In genomic region chr4:915041-915474, GRCh38 we compare ENCODE assay signal across 12 cellular contexts. TPM values are rescaled to one million over a fixed set of nuclear protein-coding genes. Genes with fewer than 3 reads are reported as not detected.
A peak's percentile ranks its signal among the peaks of the same experiment; 100 is the strongest.
DNase-seq lines count a peak whose midpoint lies in the region; ATAC-seq and TF ChIP-seq lines count a peak whose summit lies in the region.
"Had no signal": no experiment of that assay in that cellular context is flagged by ENCODE, and none has a peak within 500 bp of the region (broad histone marks: within the 10 kb centered on the region; RNA-seq: fewer than 3 reads in every experiment).

No MANE protein-coding gene starts in this region.

- ATAC-seq in activated naive CD8-positive, alpha-beta T cell treated with anti-CD3 and anti-CD28 coated beads, Interleukin-2, amount 50 U/mL, for 24 hours: peak; percentile 70
- peak in 1 of 2 donors; percentile 40 for ATAC-seq in natural killer cell treated with Interleukin-12 subunit alpha and Interleukin-12 subunit beta and Interleukin-15 and Interleukin-18, amount 100 ng/mL, for 72 hours
- no peak for ATAC-seq in foreskin keratinocyte

- H3K4me3 Mint-ChIP-seq in CD4-positive, alpha-beta memory T cell: peak overlapping the region in 6 of 8 donors; percentile 18 to 71 (median 52)
- peak overlapping the region; percentile 51 for H3K4me3 Mint-ChIP-seq in activated naive CD8-positive, alpha-beta T cell treated with anti-CD3 and anti-CD28 coated beads, Interleukin-2, amount 50 U/mL, for 24 hours
- H3K4me3 Mint-ChIP-seq in natural killer cell treated with Interleukin-12 subunit alpha and Interleukin-12 subunit beta and Interleukin-15 and Interleukin-18, amount 100 ng/mL, for 72 hours: peak overlapping the region; percentile 57

- H4K20me1 ChIP-seq in Loucy (ENCODE audit: insufficient read depth, low read length, poor library complexity, severe bottlenecking): peaks cover 45% of the 10 kb centered on the region

- intact Hi-C loops in CD4-positive, alpha-beta memory T cell (cut with micrococcal nuclease): no loop called here

- CTCF ChIA-PET in CD4-positive, alpha-beta memory T cell (lab: Charles Lee; ENCODE audit: partially characterized antibody): no interaction called here

- H3K36me3 ChIP-seq in CD4-positive, alpha-beta memory T cell (ENCODE audit: insufficient read depth, low read length): peaks cover 31% of the 10 kb centered on the region
- H3K36me3 ChIP-seq in Loucy (ENCODE audit: insufficient read depth, low read length): peaks cover 30% of the 10 kb centered on the region; the same call in 1 of the 2 replicates

- peak overlapping the region; percentile 43 to 93 (median 69) for H3K27ac Mint-ChIP-seq in CD4-positive, alpha-beta memory T cell
- H3K27ac Mint-ChIP-seq in activated naive CD8-positive, alpha-beta T cell treated with anti-CD3 and anti-CD28 coated beads, Interleukin-2, amount 50 U/mL, for 24 hours: peak overlapping the region; percentile 68
- H3K27ac Mint-ChIP-seq in natural killer cell treated with Interleukin-12 subunit alpha and Interleukin-12 subunit beta and Interleukin-15 and Interleukin-18, amount 100 ng/mL, for 72 hours: peak overlapping the region; percentile 13 to 60

- TF ChIP-seq CTCF in Loucy (conservative IDR thresholded peaks at IDR 0.05; ENCODE audit: low read length) (no peak), foreskin keratinocyte (conservative IDR thresholded peaks at IDR 0.05) (no peak), foreskin fibroblast (IDR thresholded peaks at IDR 0.05; ENCODE audit: low read depth, low read length) (no peak)

- H3K36me3 Mint-ChIP-seq in CD4-positive, alpha-beta memory T cell: peaks cover 15 to 26% of the 10 kb centered on the region in 2 donors
- H3K36me3 Mint-ChIP-seq in activated naive CD8-positive, alpha-beta T cell treated with anti-CD3 and anti-CD28 coated beads, Interleukin-2, amount 50 U/mL, for 24 hours (ENCODE audit: low read depth): peaks cover 23% of the 10 kb centered on the region
- H3K36me3 Mint-ChIP-seq in natural killer cell treated with Interleukin-12 subunit alpha and Interleukin-12 subunit beta and Interleukin-15 and Interleukin-18, amount 100 ng/mL, for 72 hours: peaks cover 5% of the 10 kb centered on the region

- H3K27me3 Mint-ChIP-seq in CD4-positive, alpha-beta memory T cell: no peaks in the 10 kb centered on the region
- no peaks in the 10 kb centered on the region for H3K27me3 Mint-ChIP-seq in activated naive CD8-positive, alpha-beta T cell treated with anti-CD3 and anti-CD28 coated beads, Interleukin-2, amount 50 U/mL, for 24 hours
- no peaks in the 10 kb centered on the region for H3K27me3 Mint-ChIP-seq in natural killer cell treated with Interleukin-12 subunit alpha and Interleukin-12 subunit beta and Interleukin-15 and Interleukin-18, amount 100 ng/mL, for 72 hours

- H3K4me1 Mint-ChIP-seq in CD4-positive, alpha-beta memory T cell: peaks cover 30 to 51% (median 42%) of the 10 kb centered on the region in 4 donors
- H3K4me1 Mint-ChIP-seq in activated naive CD8-positive, alpha-beta T cell treated with anti-CD3 and anti-CD28 coated beads, Interleukin-2, amount 50 U/mL, for 24 hours: peaks cover 39% of the 10 kb centered on the region
- peaks cover 51% of the 10 kb centered on the region in 2 donors for H3K4me1 Mint-ChIP-seq in natural killer cell treated with Interleukin-12 subunit alpha and Interleukin-12 subunit beta and Interleukin-15 and Interleukin-18, amount 100 ng/mL, for 72 hours (ENCODE audit: low read depth in 2 of 2)

- no peaks in the 10 kb centered on the region for H3K27me3 ChIP-seq in CD4-positive, alpha-beta memory T cell (ENCODE audit: insufficient read depth, low read length)
- H3K27me3 ChIP-seq in Loucy (ENCODE audit: insufficient read depth, low read length, poor library complexity, severe bottlenecking): no peaks in the 10 kb centered on the region
- H3K27me3 ChIP-seq in foreskin keratinocyte: no peaks in the 10 kb centered on the region
- H3K27me3 ChIP-seq: adrenal gland had no signal

- no peaks in the 10 kb centered on the region for H3K9me2 ChIP-seq in Loucy (replicated peaks; ENCODE audit: low read depth, low read length)

- POLR2A ChIA-PET in CD4-positive, alpha-beta memory T cell (lab: Charles Lee; ENCODE audit: partially characterized antibody): no interaction called here

- H3K4me2 ChIP-seq in Loucy (ENCODE audit: low read depth, low read length, poor library complexity, severe bottlenecking): peak overlapping the region; percentile 68

- peaks cover 70% of the 10 kb centered on the region for H3K79me2 ChIP-seq in Loucy (ENCODE audit: insufficient read depth, low read length)

- no peak for DNase-seq in CD4-positive, alpha-beta memory T cell
- no peak for DNase-seq in activated naive CD8-positive, alpha-beta T cell treated with anti-CD3 and anti-CD28 coated beads, Interleukin-2, amount 50 U/mL, for 24 hours
- DNase-seq in natural killer cell treated with Interleukin-12 subunit alpha and Interleukin-12 subunit beta and Interleukin-15 and Interleukin-18, amount 100 ng/mL, for 72 hours (ENCODE audit: low spot score): no peak
- no peak for DNase-seq in foreskin keratinocyte
- no peak for DNase-seq in putamen (ENCODE audit: low spot score)
- DNase-seq in foreskin fibroblast: no peak
- DNase-seq in AG20443 (ENCODE audit: low spot score): no peak
- DNase-seq: DMS79, NCI-H1105 had no signal

- H3K9ac ChIP-seq in Loucy (ENCODE audit: low read depth, low read length, poor library complexity, severe bottlenecking): peak overlapping the region; percentile 24

- H3F3A ChIP-seq in Loucy (ENCODE audit: low read depth): no peaks in the 10 kb centered on the region

- H3K4me3 ChIP-seq in CD4-positive, alpha-beta memory T cell (ENCODE audit: low read length in 2 of 2): no peak overlapping the region
- H3K4me3 ChIP-seq in Loucy (ENCODE audit: low read length, poor library complexity, severe bottlenecking) (peak overlapping the region; percentile 35), foreskin fibroblast (ENCODE audit: low read depth in 1 of 2, low read length in 2 of 2) (no peak overlapping the region)
- H3K4me3 ChIP-seq: SK-N-MC had no signal

- H2AFZ ChIP-seq in Loucy (ENCODE audit: low read length): no peak overlapping the region

- H3K9me3 ChIP-seq in CD4-positive, alpha-beta memory T cell (ENCODE audit: control insufficient read depth in 1 of 2, low read length in 2 of 2): no peaks in the 10 kb centered on the region
- H3K9me3 ChIP-seq in Loucy (ENCODE audit: insufficient read depth, low read depth, low read length): no peaks in the 10 kb centered on the region
- H3K9me3 ChIP-seq: adrenal gland had no signal

- H3K4me1 ChIP-seq in CD4-positive, alpha-beta memory T cell (ENCODE audit: insufficient read depth, low read length): peaks cover 31% of the 10 kb centered on the region
- H3K4me1 ChIP-seq in Loucy (ENCODE audit: insufficient read depth, low read length, poor library complexity, severe bottlenecking) (peaks cover 21% of the 10 kb centered on the region), foreskin keratinocyte (no peaks in the 10 kb centered on the region)

- no peak overlapping the region for H3K27ac ChIP-seq in CD4-positive, alpha-beta memory T cell (ENCODE audit: low read depth, low read length)
- H3K27ac ChIP-seq in foreskin keratinocyte: no peak overlapping the region
- H3K27ac ChIP-seq: SK-N-MC had no signal

- H3K9me3 Mint-ChIP-seq in CD4-positive, alpha-beta memory T cell: peaks cover 0 to 12% (median under 1%) of the 10 kb centered on the region in 8 donors
- H3K9me3 Mint-ChIP-seq in activated naive CD8-positive, alpha-beta T cell treated with anti-CD3 and anti-CD28 coated beads, Interleukin-2, amount 50 U/mL, for 24 hours: peaks cover 11% of the 10 kb centered on the region
- H3K9me3 Mint-ChIP-seq in natural killer cell treated with Interleukin-12 subunit alpha and Interleukin-12 subunit beta and Interleukin-15 and Interleukin-18, amount 100 ng/mL, for 72 hours: no peaks in the 10 kb centered on the region

RNA-seq across cellular contexts. Expression of gene GAK, which starts 17.1 kb away (rescaled TPM):
- 100 to 1,000 TPM; 185 to 188 TPM for total RNA-seq in CD4-positive, alpha-beta memory T cell
- 10 to 100 TPM; 32.5 to 74.8 TPM for polyA plus RNA-seq in CD4-positive, alpha-beta memory T cell
- total RNA-seq in natural killer cell treated with Interleukin-12 subunit alpha and Interleukin-12 subunit beta and Interleukin-15 and Interleukin-18, amount 100 ng/mL, for 72 hours: 100 to 1,000 TPM; 168 to 234 TPM
- total RNA-seq in foreskin keratinocyte: 48.0 and 50.5 TPM in 2 replicates
- polyA plus RNA-seq in foreskin keratinocyte: 49.7 and 57.8 TPM in 2 replicates

RNA-seq across cellular contexts. Expression of gene TMEM175, which starts 17.2 kb away (rescaled TPM):
- total RNA-seq in CD4-positive, alpha-beta memory T cell: 10 to 100 TPM; 45.7 to 52.3 TPM
- 10 to 100 TPM; 11.5 to 16.9 TPM for polyA plus RNA-seq in CD4-positive, alpha-beta memory T cell
- total RNA-seq in natural killer cell treated with Interleukin-12 subunit alpha and Interleukin-12 subunit beta and Interleukin-15 and Interleukin-18, amount 100 ng/mL, for 72 hours: 10 to 100 TPM; 26.5 to 29.2 TPM
- total RNA-seq in foreskin keratinocyte: 10.7 and 12.2 TPM in 2 replicates
- polyA plus RNA-seq in foreskin keratinocyte: 18.7 and 19.4 TPM in 2 replicates

RNA-seq across cellular contexts. Expression of gene DGKQ, which starts 58.3 kb away (rescaled TPM):
- total RNA-seq in CD4-positive, alpha-beta memory T cell: 10 to 100 TPM; 25.9 to 29.6 TPM
- polyA plus RNA-seq in CD4-positive, alpha-beta memory T cell: 10 to 100 TPM in 1 of 2 donors, 1 to 10 TPM in 1; 1.9 to 10.6 TPM
- total RNA-seq in natural killer cell treated with Interleukin-12 subunit alpha and Interleukin-12 subunit beta and Interleukin-15 and Interleukin-18, amount 100 ng/mL, for 72 hours: 10 to 100 TPM; 15.4 to 19.6 TPM
- 9.1 and 12.2 TPM in 2 replicates for total RNA-seq in foreskin keratinocyte
- 5.4 and 7.0 TPM in 2 replicates for polyA plus RNA-seq in foreskin keratinocyte
